In genomic region chr2:171893824-171894611, GRCh38 we compare ENCODE assay signal across 8 cellular contexts. TPM values are rescaled to one million over a fixed set of nuclear protein-coding genes. Genes with fewer than 3 reads are reported as not detected.
A peak's percentile ranks its signal among the peaks of the same experiment; 100 is the strongest.
DNase-seq lines count a peak whose midpoint lies in the region; FAIRE-seq and TF ChIP-seq lines count a peak whose summit lies in the region.

SLC25A12 (minus strand) TSS chr2:171894244; CDS start chr2:171894214, 30 bp downstream.

- intact Hi-C loops in endothelial cell of umbilical vein (cut with micrococcal nuclease): loop anchor here (1.0 to 10.0 kb wide), 2 partner anchors 28 to 211 kb away; partner anchors contain the start of genes DLX2 and HAT1

- H3K4me1 ChIP-seq in OCI-LY1 (ENCODE audit: insufficient read depth, low read length, severe bottlenecking): peaks cover 26% of the 10 kb centered on the region
- peaks cover 9% of the 10 kb centered on the region for H3K4me1 ChIP-seq in endothelial cell of umbilical vein (ENCODE audit: control insufficient read depth, extremely low read depth, insufficient read depth, low read length)

- H3K79me2 ChIP-seq in OCI-LY1 (ENCODE audit: insufficient read depth, low read length) (peaks cover 34% of the 10 kb centered on the region), endothelial cell of umbilical vein (ENCODE audit: control insufficient read depth, insufficient read depth, low read length) (no peaks in the 10 kb centered on the region)

- peak within 1 kb of the TSS; percentile 92 for H3K9ac ChIP-seq in OCI-LY1 (ENCODE audit: low read length)
- peak within 1 kb of the TSS; percentile 63 for H3K9ac ChIP-seq in endothelial cell of umbilical vein (replicated peaks; ENCODE audit: extremely low read depth, insufficient read depth, low read length)

- dilution Hi-C loops in endothelial cell of umbilical vein (cut with MboI; ENCODE audit: extremely low pct_ligation_motif_present, low sequenced_read_pairs): no loop called here

- peak; percentile 79 for FAIRE-seq in endothelial cell of umbilical vein (lab: Jason Lieb, UNC)

- H2AFZ ChIP-seq in OCI-LY1 (ENCODE audit: low read length) (peak within 1 kb of the TSS; percentile 65), endothelial cell of umbilical vein (ENCODE audit: low read depth, low read length) (peak within 1 kb of the TSS; percentile 96)

- no peaks in the 10 kb centered on the region for H3K9me3 Mint-ChIP-seq in mesothelial cell of epicardium

- no peaks in the 10 kb centered on the region for H3K9me2 ChIP-seq in OCI-LY1 (ENCODE audit: low read depth, low read length)

- H3K4me3 ChIP-seq in OCI-LY1 (ENCODE audit: low read depth, low read length, poor library complexity, severe bottlenecking) (peak within 1 kb of the TSS; percentile 95), endothelial cell of umbilical vein (replicated peaks in 1 of 3; ENCODE audit: insufficient read depth in 1 of 3, low read depth in 1 of 3, low read length in 3 of 3) (peak within 1 kb of the TSS; percentile 63 to 83 (median 64))

- no TSS peak for BruUV-seq in endothelial cell of umbilical vein (replicated peaks; lab: Mats Ljungman, UMichigan)

- POLR2A ChIA-PET in endothelial cell of umbilical vein (lab: Charles Lee): interaction anchor here (0.6 kb wide), 1 partner anchor 243 kb away, joined by 3 read pairs; no protein-coding TSS in a partner anchor

- CTCF ChIA-PET in endothelial cell of umbilical vein (lab: Charles Lee): interaction anchor here (1.1 to 1.9 kb wide), 4 partner anchors 28 to 220 kb away, joined by 3 to 5 read pairs (median 4); partner anchors contain the start of genes DLX2 and HAT1

- H3K36me3 ChIP-seq in OCI-LY1 (ENCODE audit: insufficient read depth, low read length) (peaks cover 28% of the 10 kb centered on the region), endothelial cell of umbilical vein (ENCODE audit: control insufficient read depth in 2 of 2, extremely low read depth in 1 of 2, insufficient read depth in 2 of 2, low read length in 2 of 2) (no peaks in the 10 kb centered on the region)

- TF ChIP-seq POLR2A in endothelial cell of umbilical vein (IDR thresholded peaks at IDR 0.05; ENCODE audit: low read depth, low read length): peak; percentile 74

- no peaks in the 10 kb centered on the region for H3K9me1 ChIP-seq in endothelial cell of umbilical vein (replicated peaks; ENCODE audit: control insufficient read depth, extremely low read depth, insufficient read depth, low read length)

- H3K27ac ChIP-seq in OCI-LY1 (ENCODE audit: low read depth, low read length, poor library complexity, severe bottlenecking) (peak within 1 kb of the TSS; percentile 61), endothelial cell of umbilical vein (ENCODE audit: insufficient read depth, low read depth, low read length) (peak within 1 kb of the TSS; percentile 65)

- DNase-seq in COLO829 (ENCODE audit: low spot score) (peak; percentile 82), GM20000 (ENCODE audit: low spot score) (peak; percentile 96), HT-29 (ENCODE audit: low spot score) (peak; percentile 85), endothelial cell of umbilical vein (ENCODE audit: low read depth, low spot score) (peak; percentile 81), mesothelial cell of epicardium (ENCODE audit: low spot score in 2 of 2, unreplicated experiment in 2 of 2) (peak; percentile 68 to 80)
- peak; percentile 69 for DNase-seq in activated CD8-positive, alpha-beta memory T cell treated with anti-CD3 and anti-CD28 coated beads, Interleukin-2, amount 50 U/mL, for 4 hours
- peak; percentile 26 to 51 for DNase-seq in stimulated activated CD8-positive, alpha-beta memory T cell treated with anti-CD3 and anti-CD28 coated beads, Interleukin-15, amount 100 ng/mL, for 4 hours (ENCODE audit: low read depth in 2 of 2)

- H3K27me3 Mint-ChIP-seq in mesothelial cell of epicardium (ENCODE audit: low read depth): no peaks in the 10 kb centered on the region

- H3K4me1 Mint-ChIP-seq in mesothelial cell of epicardium: peaks cover 25% of the 10 kb centered on the region

- H3K27me3 ChIP-seq in OCI-LY1 (ENCODE audit: insufficient read depth, low read length): no peaks in the 10 kb centered on the region
- no peaks in the 10 kb centered on the region for H3K27me3 ChIP-seq in endothelial cell of umbilical vein (ENCODE audit: control insufficient read depth in 2 of 2, insufficient read depth in 2 of 2, low read length in 2 of 2)

- peaks cover 9% of the 10 kb centered on the region for H3K36me3 Mint-ChIP-seq in mesothelial cell of epicardium

- H3K9me3 ChIP-seq in OCI-LY1 (ENCODE audit: low read length): peaks cover 5% of the 10 kb centered on the region; the same call in 1 of the 2 replicates
- no peaks in the 10 kb centered on the region for H3K9me3 ChIP-seq in endothelial cell of umbilical vein (replicated peaks; ENCODE audit: control insufficient read depth, insufficient read depth, low read length)

- no peaks in the 10 kb centered on the region for H3F3A ChIP-seq in OCI-LY1 (ENCODE audit: insufficient read depth, low read length)

- H3K27ac Mint-ChIP-seq in mesothelial cell of epicardium: peak within 1 kb of the TSS; percentile 94

- H4K20me1 ChIP-seq in OCI-LY1 (ENCODE audit: insufficient read depth, low read length) (no peaks in the 10 kb centered on the region), endothelial cell of umbilical vein (replicated peaks; ENCODE audit: control insufficient read depth, extremely low read depth, insufficient read depth, low read length) (no peaks in the 10 kb centered on the region)

- H3K4me3 Mint-ChIP-seq in mesothelial cell of epicardium: peak within 1 kb of the TSS; percentile 88

- no peak for TF ChIP-seq CTCF in GM20000 (IDR thresholded peaks at IDR 0.05; ENCODE audit: extremely low read depth, missing control alignments)
- no peak for TF ChIP-seq CTCF in OCI-LY1 (IDR thresholded peaks at IDR 0.05; ENCODE audit: low read length)
- TF ChIP-seq CTCF in endothelial cell of umbilical vein (IDR thresholded peaks at IDR 0.05; ENCODE audit: extremely low read depth in 1 of 2, insufficient read depth in 1 of 2, low read depth in 1 of 2, low read length in 2 of 2): no peak
- TF ChIP-seq CTCF in mesothelial cell of epicardium (IDR thresholded peaks at IDR 0.05; ENCODE audit: unreplicated experiment): no peak

- peak within 1 kb of the TSS; percentile 91 for H3K4me2 ChIP-seq in OCI-LY1 (ENCODE audit: low read length)
- peak within 1 kb of the TSS; percentile 92 for H3K4me2 ChIP-seq in endothelial cell of umbilical vein (ENCODE audit: insufficient read depth, low read length)

TF ChIP-seq in endothelial cell of umbilical vein, 7 proteins besides CTCF, POLR2A, EP300 and RAD21:
- TF ChIP-seq POLR2AphosphoS5 (IDR thresholded peaks at IDR 0.05; ENCODE audit: insufficient read depth, low read depth, low read length): peak; percentile 87
- TF ChIP-seq JUN (IDR thresholded peaks at IDR 0.05; ENCODE audit: borderline replicate concordance, insufficient read depth, insufficient read length, low read depth): no peak
- TF ChIP-seq MYC (IDR thresholded peaks at IDR 0.05; ENCODE audit: low read depth, low read length): no peak

RNA-seq across cellular contexts. Expression of gene SLC25A12, which starts in this region (rescaled TPM):
- 10.1 and 10.5 TPM in 2 replicates for total RNA-seq in HT-29 (2014; rRNA removed; shearing (Covaris generic))
- total RNA-seq in endothelial cell of umbilical vein (17.1 and 17.5 TPM in 2 replicates), mesothelial cell of epicardium (21.2 to 25.4 TPM (median 23.4 TPM) in 3 replicates)
- 11.7 and 13.6 TPM in 2 replicates for polyA plus RNA-seq in endothelial cell of umbilical vein
- 13.3 and 13.4 TPM in 2 replicates for polyA plus RNA-seq in endothelial cell of umbilical vein (2011; cell fraction: cytosol; rRNA removed)
- 25.2 and 27.8 TPM in 2 replicates for polyA plus RNA-seq in endothelial cell of umbilical vein (2011; cell fraction: nucleus; rRNA removed)
- 13.2 and 19.3 TPM in 2 replicates for polyA plus RNA-seq in endothelial cell of umbilical vein (2012)
- polyA minus RNA-seq in endothelial cell of umbilical vein: 19.9 and 21.6 TPM in 2 replicates
- polyA minus RNA-seq in endothelial cell of umbilical vein (2011; cell fraction: cytosol; rRNA and poly(A)+ RNA removed): 6.5 TPM
- 20.1 and 32.8 TPM in 2 replicates for polyA minus RNA-seq in endothelial cell of umbilical vein (2011; cell fraction: nucleus; rRNA and poly(A)+ RNA removed)

Comparison
In these comparisons a context has a peak if more than half of its experiments do, and no peak if none do; other contexts are left out.
1. Peak in every context shown above with its lines: DNase-seq, H3K4me3 ChIP-seq and H3K27ac ChIP-seq.
2. DNase-seq: peak in every context shown above with its lines; median percentile 96 in GM20000; 85 in HT-29; 82 in COLO829; 81 in endothelial cell of umbilical vein; 74 in mesothelial cell of epicardium; 69 in activated CD8-positive, alpha-beta memory T cell treated with anti-CD3 and anti-CD28 coated beads, Interleukin-2, amount 50 U/mL, for 4 hours; 38 in stimulated activated CD8-positive, alpha-beta memory T cell treated with anti-CD3 and anti-CD28 coated beads, Interleukin-15, amount 100 ng/mL, for 4 hours.